1 cellular context compared by ENCODE assay signal in genomic region chrX:40010550-40011364, GRCh38.
A peak's percentile ranks its signal among the peaks of the same experiment; 100 is the strongest.
TF ChIP-seq lines count a peak whose summit lies in the region.

No MANE protein-coding gene starts in this region.

TF ChIP-seq in HepG2, 621 proteins besides CTCF, POLR2A, EP300 and RAD21 (continued from another document):
- TF ChIP-seq ZNF17 (CRISPR knock-in tag; IDR thresholded peaks at IDR 0.05) (no peak), GABPA (IDR thresholded peaks at IDR 0.05; ENCODE audit: low read depth, low read length) (no peak), GABPA (CRISPR knock-in tag; IDR thresholded peaks at IDR 0.05; ENCODE audit: low read depth) (peak; percentile 81), REST (IDR thresholded peaks at IDR 0.05; ENCODE audit: borderline replicate concordance in 1 of 2, low read depth in 1 of 2, low read length in 2 of 2) (0 out of 4 replicates have a peak, but pooled peaks of 1 of the 2 experiments have one; percentile 24), WIZ (CRISPR knock-in tag; IDR thresholded peaks at IDR 0.05) (no peak), MED1 (CRISPR knock-in tag; IDR thresholded peaks at IDR 0.05) (peak; percentile 51; the same call in 1 of the 2 replicates), ZNF331 (CRISPR knock-in tag; IDR thresholded peaks at IDR 0.05) (0 out of 2 replicates have a peak, but pooled peaks have one; percentile 22), SP5 (CRISPR knock-in tag; IDR thresholded peaks at IDR 0.05; ENCODE audit: borderline replicate concordance, low read depth) (no peak), ZNF615 (CRISPR knock-in tag; IDR thresholded peaks at IDR 0.05; ENCODE audit: borderline replicate concordance) (no peak), SP4 (CRISPR knock-in tag; IDR thresholded peaks at IDR 0.05) (no peak), KLF15 (CRISPR knock-in tag; IDR thresholded peaks at IDR 0.05; ENCODE audit: borderline replicate concordance) (no peak), RXRB (CRISPR knock-in tag; IDR thresholded peaks at IDR 0.05; ENCODE audit: borderline replicate concordance) (no peak; the same call in 1 of the 2 replicates), ZNF333 (CRISPR knock-in tag; IDR thresholded peaks at IDR 0.05; ENCODE audit: borderline replicate concordance) (no peak), RXRA (CRISPR knock-in tag; IDR thresholded peaks at IDR 0.05) (peak; percentile 20; the same call in 1 of the 2 replicates), SPEN (CRISPR knock-in tag; IDR thresholded peaks at IDR 0.05; ENCODE audit: low read depth) (peak; percentile 19; the same call in 1 of the 2 replicates), NFE2L2 (IDR thresholded peaks at IDR 0.05; ENCODE audit: low read length) (no peak), SMYD3 (CRISPR knock-in tag; IDR thresholded peaks at IDR 0.05) (no peak), PRMT3 (CRISPR knock-in tag; IDR thresholded peaks at IDR 0.05; ENCODE audit: borderline replicate concordance, low read depth) (no peak), ZNF816 (CRISPR knock-in tag; IDR thresholded peaks at IDR 0.05; ENCODE audit: borderline replicate concordance) (no peak), MAZ (IDR thresholded peaks at IDR 0.05; ENCODE audit: borderline replicate concordance, low read depth, low read length) (no peak), MAZ (CRISPR knock-in tag; IDR thresholded peaks at IDR 0.05; ENCODE audit: low read depth) (no peak), ZNF558 (CRISPR knock-in tag; IDR thresholded peaks at IDR 0.05; ENCODE audit: borderline replicate concordance) (no peak)
- TF ChIP-seq, protein P1, sequence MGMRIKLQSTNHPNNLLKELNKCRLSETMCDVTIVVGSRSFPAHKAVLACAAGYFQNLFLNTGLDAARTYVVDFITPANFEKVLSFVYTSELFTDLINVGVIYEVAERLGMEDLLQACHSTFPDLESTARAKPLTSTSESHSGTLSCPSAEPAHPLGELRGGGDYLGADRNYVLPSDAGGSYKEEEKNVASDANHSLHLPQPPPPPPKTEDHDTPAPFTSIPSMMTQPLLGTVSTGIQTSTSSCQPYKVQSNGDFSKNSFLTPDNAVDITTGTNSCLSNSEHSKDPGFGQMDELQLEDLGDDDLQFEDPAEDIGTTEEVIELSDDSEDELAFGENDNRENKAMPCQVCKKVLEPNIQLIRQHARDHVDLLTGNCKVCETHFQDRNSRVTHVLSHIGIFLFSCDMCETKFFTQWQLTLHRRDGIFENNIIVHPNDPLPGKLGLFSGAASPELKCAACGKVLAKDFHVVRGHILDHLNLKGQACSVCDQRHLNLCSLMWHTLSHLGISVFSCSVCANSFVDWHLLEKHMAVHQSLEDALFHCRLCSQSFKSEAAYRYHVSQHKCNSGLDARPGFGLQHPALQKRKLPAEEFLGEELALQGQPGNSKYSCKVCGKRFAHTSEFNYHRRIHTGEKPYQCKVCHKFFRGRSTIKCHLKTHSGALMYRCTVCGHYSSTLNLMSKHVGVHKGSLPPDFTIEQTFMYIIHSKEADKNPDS (CRISPR knock-in tag; IDR thresholded peaks at IDR 0.05), result no peak
- TF ChIP-seq, protein P2, sequence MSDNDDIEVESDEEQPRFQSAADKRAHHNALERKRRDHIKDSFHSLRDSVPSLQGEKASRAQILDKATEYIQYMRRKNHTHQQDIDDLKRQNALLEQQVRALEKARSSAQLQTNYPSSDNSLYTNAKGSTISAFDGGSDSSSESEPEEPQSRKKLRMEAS (IDR thresholded peaks at IDR 0.05), result peak; percentile 56
TF ChIP-seq in HepG2: peak in this region for 32.
